Comparison of ENCODE assay signal across 1 cellular context in genomic region chr18:49491857-49492693, GRCh38.
A peak's percentile ranks its signal among the peaks of the same experiment; 100 is the strongest.
TF ChIP-seq lines count a peak whose summit lies in the region.

TSS of gene RPL17 (minus strand) at chr18:49492465.

TF ChIP-seq in HepG2, 621 proteins besides CTCF, POLR2A, EP300 and RAD21 (continued from another document and continues in another):
- TF ChIP-seq ZNF124 (CRISPR knock-in tag; IDR thresholded peaks at IDR 0.05) = peak; percentile 48; the same call in 1 of the 2 replicates
- TF ChIP-seq ZNF546 (CRISPR knock-in tag; conservative IDR thresholded peaks at IDR 0.05) = no peak
- TF ChIP-seq, protein P1, sequence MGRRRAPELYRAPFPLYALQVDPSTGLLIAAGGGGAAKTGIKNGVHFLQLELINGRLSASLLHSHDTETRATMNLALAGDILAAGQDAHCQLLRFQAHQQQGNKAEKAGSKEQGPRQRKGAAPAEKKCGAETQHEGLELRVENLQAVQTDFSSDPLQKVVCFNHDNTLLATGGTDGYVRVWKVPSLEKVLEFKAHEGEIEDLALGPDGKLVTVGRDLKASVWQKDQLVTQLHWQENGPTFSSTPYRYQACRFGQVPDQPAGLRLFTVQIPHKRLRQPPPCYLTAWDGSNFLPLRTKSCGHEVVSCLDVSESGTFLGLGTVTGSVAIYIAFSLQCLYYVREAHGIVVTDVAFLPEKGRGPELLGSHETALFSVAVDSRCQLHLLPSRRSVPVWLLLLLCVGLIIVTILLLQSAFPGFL (CRISPR knock-in tag; IDR thresholded peaks at IDR 0.05) = no peak
- TF ChIP-seq, protein P2, sequence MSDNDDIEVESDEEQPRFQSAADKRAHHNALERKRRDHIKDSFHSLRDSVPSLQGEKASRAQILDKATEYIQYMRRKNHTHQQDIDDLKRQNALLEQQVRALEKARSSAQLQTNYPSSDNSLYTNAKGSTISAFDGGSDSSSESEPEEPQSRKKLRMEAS (IDR thresholded peaks at IDR 0.05) = peak; percentile 76
- no peak for TF ChIP-seq ZBTB40 (IDR thresholded peaks at IDR 0.05)
- peak; percentile 82; the same call in 1 of the 2 replicates for TF ChIP-seq ZBTB40 (CRISPR knock-in tag; IDR thresholded peaks at IDR 0.05)
- no peak for TF ChIP-seq ZNF530 (CRISPR knock-in tag; IDR thresholded peaks at IDR 0.05; ENCODE audit: low read depth)
- peak; percentile 98 for TF ChIP-seq CHD2 (IDR thresholded peaks at IDR 0.05; ENCODE audit: low read depth, low read length)
- TF ChIP-seq, protein P3, sequence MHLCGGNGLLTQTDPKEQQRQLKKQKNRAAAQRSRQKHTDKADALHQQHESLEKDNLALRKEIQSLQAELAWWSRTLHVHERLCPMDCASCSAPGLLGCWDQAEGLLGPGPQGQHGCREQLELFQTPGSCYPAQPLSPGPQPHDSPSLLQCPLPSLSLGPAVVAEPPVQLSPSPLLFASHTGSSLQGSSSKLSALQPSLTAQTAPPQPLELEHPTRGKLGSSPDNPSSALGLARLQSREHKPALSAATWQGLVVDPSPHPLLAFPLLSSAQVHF (CRISPR knock-in tag; IDR thresholded peaks at IDR 0.05) = 0 out of 2 replicates have a peak, but pooled peaks have one; percentile 32
- TF ChIP-seq NFE2L1 (CRISPR knock-in tag; IDR thresholded peaks at IDR 0.05; ENCODE audit: borderline replicate concordance) = no peak
- TF ChIP-seq RORA (CRISPR knock-in tag; IDR thresholded peaks at IDR 0.05) = no peak
- peak; percentile 66; the same call in 1 of the 2 replicates for TF ChIP-seq ETV5 (CRISPR knock-in tag; IDR thresholded peaks at IDR 0.05; ENCODE audit: borderline replicate concordance)
- peak; percentile 76; the same call in 1 of the 2 replicates for TF ChIP-seq SNAI1 (CRISPR knock-in tag; IDR thresholded peaks at IDR 0.05; ENCODE audit: borderline replicate concordance)
- TF ChIP-seq KMT2B (CRISPR knock-in tag; IDR thresholded peaks at IDR 0.05) = peak; percentile 82
- no peak for TF ChIP-seq ZNF253 (CRISPR knock-in tag; IDR thresholded peaks at IDR 0.05; ENCODE audit: borderline replicate concordance)
- TF ChIP-seq STAT6 (CRISPR knock-in tag; IDR thresholded peaks at IDR 0.05; ENCODE audit: borderline replicate concordance) = no peak
- TF ChIP-seq KDM1A (CRISPR knock-in tag; IDR thresholded peaks at IDR 0.05) = no peak
- TF ChIP-seq MEF2D (CRISPR knock-in tag; IDR thresholded peaks at IDR 0.05) = peak; percentile 86
- peak; percentile 94 for TF ChIP-seq DRAP1 (CRISPR knock-in tag; IDR thresholded peaks at IDR 0.05)
- no peak for TF ChIP-seq ZNF101 (CRISPR knock-in tag; IDR thresholded peaks at IDR 0.05; ENCODE audit: borderline replicate concordance, low read depth)
- TF ChIP-seq SOX6 (IDR thresholded peaks at IDR 0.05) = no peak
- TF ChIP-seq SOX6 (CRISPR knock-in tag; IDR thresholded peaks at IDR 0.05) = peak; percentile 30
- TF ChIP-seq KLF15 (CRISPR knock-in tag; IDR thresholded peaks at IDR 0.05; ENCODE audit: borderline replicate concordance) = peak; percentile 40; the same call in 1 of the 2 replicates
- no peak for TF ChIP-seq ZNF207 (IDR thresholded peaks at IDR 0.05; ENCODE audit: borderline replicate concordance)
- peak; percentile 86 for TF ChIP-seq HOMEZ (CRISPR knock-in tag; IDR thresholded peaks at IDR 0.05; ENCODE audit: low read depth)
- TF ChIP-seq SRF (IDR thresholded peaks at IDR 0.05; ENCODE audit: low read depth, low read length) = no peak
- TF ChIP-seq HMGXB4 (CRISPR knock-in tag; IDR thresholded peaks at IDR 0.05; ENCODE audit: borderline replicate concordance in 1 of 2, low read depth in 1 of 2) = peak; percentile 82 to 89; a peak in 3 of 4 replicates
- peak; percentile 69; the same call in 1 of the 2 replicates for TF ChIP-seq GMEB1 (CRISPR knock-in tag; IDR thresholded peaks at IDR 0.05; ENCODE audit: borderline replicate concordance)
- TF ChIP-seq, protein P4, sequence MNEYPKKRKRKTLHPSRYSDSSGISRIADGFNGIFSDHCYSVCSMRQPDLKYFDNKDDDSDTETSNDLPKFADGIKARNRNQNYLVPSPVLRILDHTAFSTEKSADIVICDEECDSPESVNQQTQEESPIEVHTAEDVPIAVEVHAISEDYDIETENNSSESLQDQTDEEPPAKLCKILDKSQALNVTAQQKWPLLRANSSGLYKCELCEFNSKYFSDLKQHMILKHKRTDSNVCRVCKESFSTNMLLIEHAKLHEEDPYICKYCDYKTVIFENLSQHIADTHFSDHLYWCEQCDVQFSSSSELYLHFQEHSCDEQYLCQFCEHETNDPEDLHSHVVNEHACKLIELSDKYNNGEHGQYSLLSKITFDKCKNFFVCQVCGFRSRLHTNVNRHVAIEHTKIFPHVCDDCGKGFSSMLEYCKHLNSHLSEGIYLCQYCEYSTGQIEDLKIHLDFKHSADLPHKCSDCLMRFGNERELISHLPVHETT (CRISPR knock-in tag; conservative IDR thresholded peaks at IDR 0.05) = 0 out of 2 replicates have a peak, but pooled peaks have one; percentile 51
- TF ChIP-seq LCORL (IDR thresholded peaks at IDR 0.05) = no peak
- TF ChIP-seq LCORL (CRISPR knock-in tag; IDR thresholded peaks at IDR 0.05) = no peak
- no peak for TF ChIP-seq CREBL2 (CRISPR knock-in tag; IDR thresholded peaks at IDR 0.05; ENCODE audit: borderline replicate concordance)
- no peak for TF ChIP-seq REXO4 (CRISPR knock-in tag; IDR thresholded peaks at IDR 0.05; ENCODE audit: borderline replicate concordance)
- no peak for TF ChIP-seq MAFG (CRISPR knock-in tag; IDR thresholded peaks at IDR 0.05)
